Comparison of ENCODE assay signal across 1 cellular context in the genomic region with DNA sequence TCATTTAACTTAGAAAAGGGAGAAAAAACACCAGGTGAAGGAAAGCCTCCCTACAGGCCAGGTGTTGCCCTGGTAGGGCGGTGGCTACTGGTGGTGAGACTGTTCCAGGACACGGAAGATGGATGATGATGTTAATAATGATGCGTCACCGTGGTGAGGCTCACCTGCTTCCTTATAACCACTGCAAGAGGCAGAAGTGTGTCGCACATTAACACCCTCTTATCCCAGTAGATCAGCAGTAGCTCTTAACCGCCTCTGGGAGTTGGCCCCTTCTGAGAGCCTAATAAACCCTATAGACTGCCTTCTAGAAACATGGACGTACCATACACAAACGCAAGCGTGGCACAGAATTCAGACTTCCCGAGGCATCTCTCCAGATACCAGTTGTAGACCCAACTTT.
TF ChIP-seq lines count a peak whose summit lies in the region.

No MANE protein-coding gene starts in this region.

TF ChIP-seq in GM23338, 12 proteins besides CTCF, POLR2A, EP300 and RAD21 (continued from another document):
- TF ChIP-seq ZNF462 (CRISPR knock-in tag; IDR thresholded peaks at IDR 0.05) = no peak
